ENCODE assay signal across 12 cellular contexts in genomic region chr15:101001796-101002195, GRCh38.
DNase-seq lines count a peak whose midpoint lies in the region; ATAC-seq and TF ChIP-seq lines count a peak whose summit lies in the region.
"Had no signal": no experiment of that assay in that cellular context is flagged by ENCODE, and none has a peak within 500 bp of the region (broad histone marks: within the 10 kb centered on the region; RNA-seq: fewer than 3 reads in every experiment).

No MANE protein-coding gene starts in this region.

- no peak for ATAC-seq in GM21367 (IDR thresholded peaks at IDR 0.05; ENCODE audit: unreplicated experiment)
- no peak for ATAC-seq in GM18867 (IDR thresholded peaks at IDR 0.05; ENCODE audit: unreplicated experiment)
- no peak for ATAC-seq in GM18861 (IDR thresholded peaks at IDR 0.05; ENCODE audit: unreplicated experiment)
- ATAC-seq: GM12878 had no signal

- TF ChIP-seq CTCF in osteocyte (IDR thresholded peaks at IDR 0.05), result no peak

- intact Hi-C loops in dendritic cell treated with granulocyte-macrophage colony-stimulating factor and Interleukin-4, amounts not matched to agents 40 ng/mL and 50 ng/mL, for 4 days (cut with micrococcal nuclease), result no loop called here

- peaks cover 9% of the 10 kb centered on the region for H3K9me3 Mint-ChIP-seq in dendritic cell treated with granulocyte-macrophage colony-stimulating factor and Interleukin-4, amounts not matched to agents 40 ng/mL and 50 ng/mL, for 4 days
- H3K9me3 Mint-ChIP-seq in osteocyte (ENCODE audit: unreplicated experiment), result peaks cover 8% of the 10 kb centered on the region

- H3K36me3 Mint-ChIP-seq in dendritic cell treated with granulocyte-macrophage colony-stimulating factor and Interleukin-4, amounts not matched to agents 40 ng/mL and 50 ng/mL, for 4 days (ENCODE audit: low read depth), result peaks cover 70% of the 10 kb centered on the region
- peaks cover 3% of the 10 kb centered on the region for H3K36me3 Mint-ChIP-seq in osteocyte (ENCODE audit: unreplicated experiment)
- H3K36me3 Mint-ChIP-seq: CD4-positive, CD25-positive, alpha-beta regulatory T cell had no signal

- H3K4me1 Mint-ChIP-seq in dendritic cell treated with granulocyte-macrophage colony-stimulating factor and Interleukin-4, amounts not matched to agents 40 ng/mL and 50 ng/mL, for 4 days (ENCODE audit: low read depth), result peaks cover 37% of the 10 kb centered on the region
- H3K4me1 Mint-ChIP-seq in osteocyte (ENCODE audit: unreplicated experiment), result peaks cover 27% of the 10 kb centered on the region
- H3K4me1 Mint-ChIP-seq: CD4-positive, CD25-positive, alpha-beta regulatory T cell had no signal

- no peak overlapping the region for H3K4me3 Mint-ChIP-seq in dendritic cell treated with granulocyte-macrophage colony-stimulating factor and Interleukin-4, amounts not matched to agents 40 ng/mL and 50 ng/mL, for 4 days
- H3K4me3 Mint-ChIP-seq in osteocyte (ENCODE audit: unreplicated experiment), result no peak overlapping the region
- H3K4me3 Mint-ChIP-seq: CD4-positive, CD25-positive, alpha-beta regulatory T cell had no signal

- H3K27ac Mint-ChIP-seq in dendritic cell treated with granulocyte-macrophage colony-stimulating factor and Interleukin-4, amounts not matched to agents 40 ng/mL and 50 ng/mL, for 4 days, result peak overlapping the region; percentile 38
- no peak overlapping the region for H3K27ac Mint-ChIP-seq in osteocyte (ENCODE audit: unreplicated experiment)
- H3K27ac Mint-ChIP-seq: CD4-positive, CD25-positive, alpha-beta regulatory T cell had no signal

- peak; percentile 28 for DNase-seq in activated CD8-positive, alpha-beta memory T cell treated with anti-CD3 and anti-CD28 coated beads, Interleukin-2, amount 50 U/mL, for 48 hours
- no peak for DNase-seq in activated CD8-positive, alpha-beta memory T cell treated with anti-CD3 and anti-CD28 coated beads, Interleukin-2, amount 50 U/mL, for 4 hours
- DNase-seq in osteocyte (ENCODE audit: extremely low spot score, unreplicated experiment) (peak; percentile 54), NAMALWA (ENCODE audit: low spot score) (no peak)
- DNase-seq: ACHN; CD4-positive, CD25-positive, alpha-beta regulatory T cell; GOT3 had no signal

- H3K27me3 Mint-ChIP-seq in dendritic cell treated with granulocyte-macrophage colony-stimulating factor and Interleukin-4, amounts not matched to agents 40 ng/mL and 50 ng/mL, for 4 days, result no peaks in the 10 kb centered on the region
- no peaks in the 10 kb centered on the region for H3K27me3 Mint-ChIP-seq in osteocyte (ENCODE audit: unreplicated experiment)

Comparison
In these comparisons a context has a peak if more than half of its experiments do, and no peak if none do; other contexts are left out.
1. DNase-seq: peak in activated CD8-positive, alpha-beta memory T cell treated with anti-CD3 and anti-CD28 coated beads, Interleukin-2, amount 50 U/mL, for 48 hours (single experiment) and osteocyte (single experiment); none in activated CD8-positive, alpha-beta memory T cell treated with anti-CD3 and anti-CD28 coated beads, Interleukin-2, amount 50 U/mL, for 4 hours (single experiment) and NAMALWA (single experiment).